Comparison of ENCODE assay signal across 8 cellular contexts in genomic region chr7:3194501-3195141, GRCh38.
DNase-seq lines count a peak whose midpoint lies in the region; ATAC-seq and TF ChIP-seq lines count a peak whose summit lies in the region.

No MANE protein-coding gene starts in this region.

- H3K27ac Mint-ChIP-seq in stimulated activated effector memory CD8-positive, alpha-beta T cell treated with anti-CD3 and anti-CD28 coated beads, Interleukin-12 subunit alpha, Interleukin-12 subunit beta, amount 100 ng/mL, for 72 hours: no peak overlapping the region

- in situ Hi-C loops in astrocyte of the spinal cord (cut with HindIII; ENCODE audit: low sequenced_read_pairs): no loop called here

- no peak for ATAC-seq in stimulated activated effector memory CD8-positive, alpha-beta T cell treated with anti-CD3 and anti-CD28 coated beads, Interleukin-12 subunit alpha, Interleukin-12 subunit beta, amount 100 ng/mL, for 72 hours
- ATAC-seq in HG02852 (IDR thresholded peaks at IDR 0.05; ENCODE audit: unreplicated experiment): no peak

- no peaks in the 10 kb centered on the region for H3K4me1 Mint-ChIP-seq in stimulated activated effector memory CD8-positive, alpha-beta T cell treated with anti-CD3 and anti-CD28 coated beads, Interleukin-12 subunit alpha, Interleukin-12 subunit beta, amount 100 ng/mL, for 72 hours

- H3K36me3 Mint-ChIP-seq in stimulated activated effector memory CD8-positive, alpha-beta T cell treated with anti-CD3 and anti-CD28 coated beads, Interleukin-12 subunit alpha, Interleukin-12 subunit beta, amount 100 ng/mL, for 72 hours: no peaks in the 10 kb centered on the region

- H3K27me3 ChIP-seq in spleen (replicated peaks in 1 of 7): peaks cover 0 to 3% (median 0%) of the 10 kb centered on the region in 7 donors

- TF ChIP-seq CTCF in astrocyte of the spinal cord (IDR thresholded peaks at IDR 0.05; ENCODE audit: low read depth, low read length) (peak; percentile 47), spleen (IDR thresholded peaks at IDR 0.05 in 8 of 11, conservative IDR thresholded peaks at IDR 0.05 in 3 of 11) (no peak)

- 64 to 89% (median 76%) methylated on average over 7 of the region's 7 CpGs for WGBS in spleen, 5 donors

- no peak overlapping the region for H3K27ac ChIP-seq in spleen

- H3K9me3 Mint-ChIP-seq in stimulated activated effector memory CD8-positive, alpha-beta T cell treated with anti-CD3 and anti-CD28 coated beads, Interleukin-12 subunit alpha, Interleukin-12 subunit beta, amount 100 ng/mL, for 72 hours: peaks cover 3% of the 10 kb centered on the region

- H3K9me3 ChIP-seq in spleen: peaks cover 0 to 22% (median 9%) of the 10 kb centered on the region in 8 donors

- no peaks in the 10 kb centered on the region for H3K36me3 ChIP-seq in spleen

- DNase-seq in NCI-H2227 (lab: John Stamatoyannopoulos, UW; ENCODE audit: unreplicated experiment): peak; percentile 11
- no peak for DNase-seq in NCI-H2227 treated with DMSO at 0.1 percent for 48 hours (lab: John Stamatoyannopoulos, UW)
- DNase-seq in astrocyte of the spinal cord (ENCODE audit: low read depth, low spot score): peak; percentile 98
- DNase-seq in iPS-NIHi7 (ENCODE audit: extremely low spot score): peak; percentile 80
- DNase-seq in spleen: peak; percentile 16
- DNase-seq in stimulated activated effector memory CD8-positive, alpha-beta T cell treated with anti-CD3 and anti-CD28 coated beads, Interleukin-12 subunit alpha, Interleukin-12 subunit beta, amount 100 ng/mL, for 72 hours (ENCODE audit: low spot score in 2 of 2): no peak
- DNase-seq in SKM-1 treated with dmso at 0.1 percent for 144 hours (lab: John Stamatoyannopoulos, UW; ENCODE audit: unreplicated experiment): no peak

- intact Hi-C loops in spleen (cut with DNase I; ENCODE audit: low total_unique reads): no loop called here

- H3K4me3 ChIP-seq in astrocyte of the spinal cord (ENCODE audit: low read depth, low read length): no peak overlapping the region
- H3K4me3 ChIP-seq in spleen: no peak overlapping the region

- H3K4me1 ChIP-seq in spleen: no peaks in the 10 kb centered on the region

- TF ChIP-seq POLR2A in spleen (IDR thresholded peaks at IDR 0.05): no peak

- H3K4me3 Mint-ChIP-seq in stimulated activated effector memory CD8-positive, alpha-beta T cell treated with anti-CD3 and anti-CD28 coated beads, Interleukin-12 subunit alpha, Interleukin-12 subunit beta, amount 100 ng/mL, for 72 hours: no peak overlapping the region

Comparison
In these comparisons a context has a peak if more than half of its experiments do, and no peak if none do; other contexts are left out.
1. DNase-seq: peak in NCI-H2227 (single experiment), astrocyte of the spinal cord (single experiment), iPS-NIHi7 (single experiment) and spleen (single experiment); none in NCI-H2227 treated with DMSO at 0.1 percent for 48 hours (single experiment), stimulated activated effector memory CD8-positive, alpha-beta T cell treated with anti-CD3 and anti-CD28 coated beads, Interleukin-12 subunit alpha, Interleukin-12 subunit beta, amount 100 ng/mL, for 72 hours (0 of 2) and SKM-1 treated with dmso at 0.1 percent for 144 hours (single experiment).